ENCODE assay signal across 8 cellular contexts in genomic region chr9:124940894-124941688, GRCh38. TPM values are rescaled to one million over a fixed set of nuclear protein-coding genes. Genes with fewer than 3 reads are reported as not detected.
DNase-seq lines count a peak whose midpoint lies in the region; ATAC-seq and TF ChIP-seq lines count a peak whose summit lies in the region.

GOLGA1 (minus strand) TSS chr9:124941083; CDS start chr9:124938711, 2,372 bp downstream.

- dilution Hi-C loops in mammary epithelial cell (cut with HindIII; ENCODE audit: low sequenced_read_pairs), result no loop called here

- intact Hi-C loops in mammary epithelial cell (cut with micrococcal nuclease), result loop anchor here (1.0 to 5.0 kb wide), 4 partner anchors 78 to 431 kb away; partner anchors contain the start of genes ARPC5L, NR6A1 and SCAI

- DNase-seq in AG04449 (ENCODE audit: low read depth, low spot score) (no peak), NCI-H2196 treated with DMSO at 0.1 percent for 48 hours (lab: John Stamatoyannopoulos, UW; ENCODE audit: unreplicated experiment) (peak; percentile 87), mammary epithelial cell (peak; percentile 95)

- TF ChIP-seq CTCF in AG04449 (IDR thresholded peaks at IDR 0.05; ENCODE audit: insufficient read depth, low read length, missing control alignments) (no peak), WI38 (IDR thresholded peaks at IDR 0.05; ENCODE audit: low read depth, low read length) (no peak), mammary epithelial cell (conservative IDR thresholded peaks at IDR 0.05 in 1 of 2, IDR thresholded peaks at IDR 0.05 in 1 of 2; ENCODE audit: extremely low read depth in 1 of 2, insufficient read depth in 1 of 2, low read depth in 1 of 2, low read length in 2 of 2) (no peak)

- H4K20me1 ChIP-seq in mammary epithelial cell (ENCODE audit: insufficient read depth, low read length), result no peaks in the 10 kb centered on the region

- peaks cover 6% of the 10 kb centered on the region for H3K79me2 ChIP-seq in mammary epithelial cell (ENCODE audit: insufficient read depth, low read length)

- H3K4me2 ChIP-seq in mammary epithelial cell (ENCODE audit: insufficient read depth, low read depth, low read length), result peak within 1 kb of the TSS; percentile 86

- H3K9me3 ChIP-seq in mammary epithelial cell (replicated peaks; ENCODE audit: insufficient read depth, low read length) (no peaks in the 10 kb centered on the region), iPS-20b (ENCODE audit: insufficient read depth, low read depth, low read length) (no peaks in the 10 kb centered on the region)

- ATAC-seq in GM18873 (IDR thresholded peaks at IDR 0.05; ENCODE audit: low FRiP score, unreplicated experiment), result peak; percentile 66
- peak; percentile 75 for ATAC-seq in HG03135 (IDR thresholded peaks at IDR 0.05; ENCODE audit: unreplicated experiment)

- H3K4me1 ChIP-seq in mammary epithelial cell (ENCODE audit: insufficient read depth, low read length), result peaks cover 11% of the 10 kb centered on the region
- 0 out of 2 replicates have a peak, but pooled peaks cover 3% of the 10 kb centered on the region for H3K4me1 ChIP-seq in iPS-20b (ENCODE audit: insufficient read depth, low read length)

- in situ Hi-C loops in mammary epithelial cell (cut with MboI; ENCODE audit: low sequenced_read_pairs in 2 of 2), result loop anchor here in 1 of 2 donors (25.0 kb wide), 1 partner anchor 196 kb away; the partner anchor contains the start of gene SCAI

- 0% methylated on average over 23 of the region's 71 CpGs for WGBS in mammary epithelial cell (ENCODE audit: low coverage, missing lambda C conversion rate)

- H3K9ac ChIP-seq in mammary epithelial cell (ENCODE audit: insufficient read depth, low read length) (peak within 1 kb of the TSS; percentile 93), iPS-20b (ENCODE audit: low read depth, low read length) (peak within 1 kb of the TSS; percentile 86; the same call in 1 of the 2 replicates)

- peak within 1 kb of the TSS; percentile 98 for H2AFZ ChIP-seq in mammary epithelial cell (ENCODE audit: low read depth, low read length)

- CTCF ChIA-PET in AG04449 (lab: Yijun Ruan, JAX) (interaction anchor here (1.2 kb wide), 1 partner anchor 203 kb away, joined by 4 read pairs; the partner anchor contains the start of gene SCAI), mammary epithelial cell (lab: Charles Lee; ENCODE audit: low non-redundant PET) (no interaction called here)

- POLR2A ChIA-PET in AG04449 (lab: Yijun Ruan, JAX), result interaction anchor here (0.6 to 0.8 kb wide), 2 partner anchors 13 to 185 kb away, joined by 3 to 5 read pairs; no protein-coding TSS in a partner anchor

- H3K27ac ChIP-seq in mammary epithelial cell (ENCODE audit: insufficient read depth, low read depth, low read length) (peak within 1 kb of the TSS; percentile 87), iPS-20b (ENCODE audit: low read length) (no peak within 1 kb of the TSS), skin epidermis (peak within 1 kb of the TSS; percentile 89 to 99 (median 96))

- H3K27me3 ChIP-seq in mammary epithelial cell (ENCODE audit: insufficient read depth, low read length), result no peaks in the 10 kb centered on the region
- H3K27me3 ChIP-seq in iPS-20b (ENCODE audit: insufficient read depth, low read length), result no peaks in the 10 kb centered on the region

- TSS peak; percentile 64 for BruUV-seq in mammary epithelial cell (replicated peaks; lab: Mats Ljungman, UMichigan)

- H3K36me3 ChIP-seq in mammary epithelial cell (ENCODE audit: insufficient read depth, low read length) (no peaks in the 10 kb centered on the region), iPS-20b (ENCODE audit: insufficient read depth, low read depth, low read length) (no peaks in the 10 kb centered on the region)

- H3K4me3 ChIP-seq in AG04449 (ENCODE audit: low read depth, low read length) (peak within 1 kb of the TSS; percentile 77), WI38 (ENCODE audit: low read depth, low read length) (peak within 1 kb of the TSS; percentile 88), mammary epithelial cell (replicated peaks in 1 of 3; ENCODE audit: insufficient read depth in 1 of 3, low read depth in 2 of 3, low read length in 3 of 3) (peak within 1 kb of the TSS; percentile 86 to 100 (median 88)), iPS-20b (ENCODE audit: low read length) (peak within 1 kb of the TSS; percentile 90), skin epidermis (peak within 1 kb of the TSS; percentile 67 to 87 (median 73))

RNA-seq across cellular contexts. Expression of gene GOLGA1, which starts in this region (rescaled TPM):
- total RNA-seq in mammary epithelial cell, result 10 to 100 TPM; 11.5 to 17.6 TPM
- 6.1 TPM for polyA plus RNA-seq in mammary epithelial cell
- 7.5 TPM for polyA minus RNA-seq in mammary epithelial cell
